In the genomic region with DNA sequence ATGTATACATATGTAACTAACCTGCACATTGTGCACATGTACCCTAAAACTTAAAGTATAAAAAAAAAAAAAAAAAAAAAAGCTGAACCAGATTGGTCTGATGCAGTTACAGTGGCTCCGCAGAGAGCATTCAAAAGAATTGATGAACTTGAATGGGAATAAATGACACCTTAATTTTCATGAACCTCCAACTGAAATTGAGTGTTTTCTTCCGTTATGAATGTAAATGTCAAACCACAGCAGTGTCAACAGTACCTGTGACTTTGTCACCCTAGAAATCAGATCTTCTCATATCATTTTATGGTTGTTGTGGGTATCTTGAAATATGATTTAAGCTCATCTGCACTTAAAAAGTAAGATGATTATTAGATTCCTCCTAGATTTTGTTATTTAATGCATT, we compare ENCODE assay signal across 26 cellular contexts. TPM values are rescaled to one million over a fixed set of nuclear protein-coding genes. Genes with fewer than 3 reads are reported as not detected.
DNase-seq lines count a peak whose midpoint lies in the region; ATAC-seq, FAIRE-seq and TF ChIP-seq lines count a peak whose summit lies in the region.
"Had no signal": no experiment of that assay in that cellular context is flagged by ENCODE, and none has a peak within 500 bp of the region (broad histone marks: within the 10 kb centered on the region; RNA-seq: fewer than 3 reads in every experiment).

No MANE protein-coding gene starts in this region.

- H3K4me1 ChIP-seq in foreskin keratinocyte: peaks cover 8% of the 10 kb centered on the region
- H3K4me1 ChIP-seq: pancreas had no signal

- FAIRE-seq in GM12891 (lab: Jason Lieb, UNC): no peak
- FAIRE-seq: endothelial cell of umbilical vein, kidney, pancreas, RCC 7860 had no signal

- H3K4me1 Mint-ChIP-seq in CD14-positive monocyte: peaks cover 83% of the 10 kb centered on the region
- peaks cover 54% of the 10 kb centered on the region for H3K4me1 Mint-ChIP-seq in CD4-positive, alpha-beta T cell (ENCODE audit: low read depth)
- peaks cover 57% of the 10 kb centered on the region for H3K4me1 Mint-ChIP-seq in activated CD4-positive, alpha-beta memory T cell treated with anti-CD3 and anti-CD28 coated beads, Interleukin-2, amount 10 ng/mL, durations not matched to agents 7 days and 5 days
- H3K4me1 Mint-ChIP-seq in effector memory CD8-positive, alpha-beta T cell (ENCODE audit: low read depth in 2 of 2): peaks cover 28 to 39% of the 10 kb centered on the region in 2 donors

- DNase-seq in CD14-positive monocyte (ENCODE audit: low spot score): no peak
- DNase-seq in CD4-positive, alpha-beta T cell: no peak
- no peak for DNase-seq in activated CD4-positive, alpha-beta memory T cell treated with anti-CD3 and anti-CD28 coated beads, Interleukin-2, amount 10 ng/mL, durations not matched to agents 7 days and 5 days
- no peak for DNase-seq in effector memory CD8-positive, alpha-beta T cell
- DNase-seq in foreskin keratinocyte: no peak
- DNase-seq in GM12891 (ENCODE audit: insufficient read length, low spot score): no peak
- DNase-seq: activated naive CD4-positive, alpha-beta T cell treated with Interleukin-2 at 50 U/mL for 16 hours; central memory CD4-positive, alpha-beta T cell; DMS153; dorsolateral prefrontal cortex; H9; Karpas-422; NCI-H1694 treated with DMSO at 0.1 percent for 48 hours; NCI-H526 treated with DMSO at 0.1 percent for 48 hours; nephron progenitor cell; pancreas; stomach had no signal

- TF ChIP-seq CTCF in CD14-positive monocyte (IDR thresholded peaks at IDR 0.05) (no peak), foreskin keratinocyte (conservative IDR thresholded peaks at IDR 0.05) (no peak)
- no peak for TF ChIP-seq CTCF in CD4-positive, alpha-beta T cell (IDR thresholded peaks at IDR 0.05)

- H3K9me3 Mint-ChIP-seq in CD14-positive monocyte: peaks cover 0 to 2% (median 0%) of the 10 kb centered on the region in 7 donors
- H3K9me3 Mint-ChIP-seq in CD4-positive, alpha-beta T cell: no peaks in the 10 kb centered on the region
- no peaks in the 10 kb centered on the region for H3K9me3 Mint-ChIP-seq in activated CD4-positive, alpha-beta memory T cell treated with anti-CD3 and anti-CD28 coated beads, Interleukin-2, amount 10 ng/mL, durations not matched to agents 7 days and 5 days
- no peaks in the 10 kb centered on the region for H3K9me3 Mint-ChIP-seq in effector memory CD8-positive, alpha-beta T cell
- H3K9me3 Mint-ChIP-seq: H9, nephron progenitor cell had no signal

- peaks cover 2% of the 10 kb centered on the region in 2 donors for H3K36me3 Mint-ChIP-seq in CD14-positive monocyte
- H3K36me3 Mint-ChIP-seq in CD4-positive, alpha-beta T cell (ENCODE audit: low read depth): no peaks in the 10 kb centered on the region
- no peaks in the 10 kb centered on the region for H3K36me3 Mint-ChIP-seq in activated CD4-positive, alpha-beta memory T cell treated with anti-CD3 and anti-CD28 coated beads, Interleukin-2, amount 10 ng/mL, durations not matched to agents 7 days and 5 days (ENCODE audit: low read depth)
- peaks cover 4% of the 10 kb centered on the region for H3K36me3 Mint-ChIP-seq in effector memory CD8-positive, alpha-beta T cell (ENCODE audit: insufficient read depth)

- POLR2A ChIA-PET in CD4-positive, alpha-beta T cell (lab: Charles Lee): interaction anchor here (1.0 to 1.7 kb wide), 2 partner anchors 10 to 11 kb away, joined by 3 to 5 read pairs; no protein-coding TSS in a partner anchor
- POLR2A ChIA-PET in activated CD4-positive, alpha-beta memory T cell treated with anti-CD3 and anti-CD28 coated beads, Interleukin-2, amount 10 ng/mL, durations not matched to agents 7 days and 5 days (lab: Charles Lee): interaction anchor here (0.8 to 9.0 kb wide), 4 partner anchors 10 to 36 kb away, joined by 4 to 74 read pairs (median 16); partner anchors contain the start of gene SRGN

- no peaks in the 10 kb centered on the region for H3K9me3 ChIP-seq in CD4-positive, alpha-beta T cell (ENCODE audit: control insufficient read depth, low read length)
- H3K9me3 ChIP-seq: lower lobe of right lung, pancreas, stomach, tibial nerve had no signal

- no peaks in the 10 kb centered on the region for H3K27me3 ChIP-seq in CD4-positive, alpha-beta T cell (ENCODE audit: control insufficient read depth, insufficient read depth, low read length)
- no peaks in the 10 kb centered on the region for H3K27me3 ChIP-seq in foreskin keratinocyte
- H3K27me3 ChIP-seq: pancreas, stomach, tibial nerve had no signal

- no peak overlapping the region for H3K4me3 Mint-ChIP-seq in CD14-positive monocyte
- no peak overlapping the region for H3K4me3 Mint-ChIP-seq in CD4-positive, alpha-beta T cell
- H3K4me3 Mint-ChIP-seq in activated CD4-positive, alpha-beta memory T cell treated with anti-CD3 and anti-CD28 coated beads, Interleukin-2, amount 10 ng/mL, durations not matched to agents 7 days and 5 days: no peak overlapping the region
- H3K4me3 Mint-ChIP-seq in effector memory CD8-positive, alpha-beta T cell: peak overlapping the region; percentile 60 to 63
- H3K4me3 Mint-ChIP-seq: H9, nephron progenitor cell had no signal

- peaks cover 0 to 4% (median 0%) of the 10 kb centered on the region in 3 donors for H3K27me3 Mint-ChIP-seq in CD14-positive monocyte (ENCODE audit: low read depth in 3 of 3)
- H3K27me3 Mint-ChIP-seq in CD4-positive, alpha-beta T cell: no peaks in the 10 kb centered on the region
- H3K27me3 Mint-ChIP-seq in activated CD4-positive, alpha-beta memory T cell treated with anti-CD3 and anti-CD28 coated beads, Interleukin-2, amount 10 ng/mL, durations not matched to agents 7 days and 5 days: no peaks in the 10 kb centered on the region
- H3K27me3 Mint-ChIP-seq in effector memory CD8-positive, alpha-beta T cell: no peaks in the 10 kb centered on the region

- intact Hi-C loops in CD14-positive monocyte (cut with micrococcal nuclease): no loop called here
- intact Hi-C loops in CD4-positive, alpha-beta T cell (cut with DNase I, micrococcal nuclease): loop anchor here in 1 of 2 experiments (1.0 kb wide), 1 partner anchor 32 kb away; no protein-coding TSS in a partner anchor

- ATAC-seq in CD4-positive, alpha-beta T cell (ENCODE audit: poor library complexity): peak; percentile 50
- ATAC-seq in effector memory CD8-positive, alpha-beta T cell (replicated peaks): peak; percentile 73
- ATAC-seq in GM18868 (IDR thresholded peaks at IDR 0.05; ENCODE audit: unreplicated experiment) (no peak), foreskin keratinocyte (no peak), HG03442 (IDR thresholded peaks at IDR 0.05; ENCODE audit: unreplicated experiment) (no peak)

- CTCF ChIA-PET in CD4-positive, alpha-beta T cell (lab: Charles Lee): interaction anchor here (0.5 to 1.2 kb wide), 2 partner anchors 11 to 18 kb away, joined by 3 to 4 read pairs; no protein-coding TSS in a partner anchor
- CTCF ChIA-PET in activated CD4-positive, alpha-beta memory T cell treated with anti-CD3 and anti-CD28 coated beads, Interleukin-2, amount 10 ng/mL, durations not matched to agents 7 days and 5 days (lab: Charles Lee): interaction anchor here (0.7 to 1.1 kb wide), 2 partner anchors 10 to 11 kb away, joined by 3 read pairs; no protein-coding TSS in a partner anchor

- no peak overlapping the region for H3K27ac ChIP-seq in CD4-positive, alpha-beta T cell (ENCODE audit: low read depth, low read length)
- H3K27ac ChIP-seq in foreskin keratinocyte: no peak overlapping the region
- H3K27ac ChIP-seq: C4-2B, pancreas had no signal

- TF ChIP-seq POLR2A in GM12891 (IDR thresholded peaks at IDR 0.05; ENCODE audit: low read depth, low read length): no peak

- peak overlapping the region; percentile 97 to 100 (median 98) for H3K27ac Mint-ChIP-seq in CD14-positive monocyte
- H3K27ac Mint-ChIP-seq in CD4-positive, alpha-beta T cell: peak overlapping the region; percentile 32
- peak overlapping the region; percentile 69 for H3K27ac Mint-ChIP-seq in activated CD4-positive, alpha-beta memory T cell treated with anti-CD3 and anti-CD28 coated beads, Interleukin-2, amount 10 ng/mL, durations not matched to agents 7 days and 5 days
- H3K27ac Mint-ChIP-seq in effector memory CD8-positive, alpha-beta T cell: peak overlapping the region in 1 of 2 donors; percentile 76
- H3K27ac Mint-ChIP-seq: H9 had no signal

TF ChIP-seq in GM12891, 5 proteins besides CTCF, POLR2A, EP300 and RAD21:
- TF ChIP-seq POU2F2 (IDR thresholded peaks at IDR 0.05; ENCODE audit: low read depth, low read length) (no peak), POLR2AphosphoS5 (IDR thresholded peaks at IDR 0.05; ENCODE audit: low read depth, low read length) (no peak), PAX5 (IDR thresholded peaks at IDR 0.05; ENCODE audit: insufficient read depth, low read length, severe bottlenecking) (no peak), TAF1 (IDR thresholded peaks at IDR 0.05; ENCODE audit: low read depth, low read length) (no peak), SPI1 (IDR thresholded peaks at IDR 0.05; ENCODE audit: low read depth, low read length) (no peak)

RNA-seq across cellular contexts. Expression of gene SRGN, which starts 32.7 kb away (rescaled TPM):
- polyA plus RNA-seq in CD14-positive monocyte (1,000 to 10,000 TPM; 1,724 to 1,859 TPM), foreskin keratinocyte (0.10 and 0.13 TPM in 2 replicates)
- total RNA-seq in CD4-positive, alpha-beta T cell: 100 to 1,000 TPM; 342 to 353 TPM
- total RNA-seq in activated CD4-positive, alpha-beta memory T cell treated with anti-CD3 and anti-CD28 coated beads, Interleukin-2, amount 10 ng/mL, durations not matched to agents 7 days and 5 days: 100 to 1,000 TPM; 468 to 474 TPM
- total RNA-seq in foreskin keratinocyte: 0.10 and 0.11 TPM in 2 replicates
- polyA plus RNA-seq in GM12891 (2012; ENCODE audit: low read depth, missing spikeins): 1,164 TPM
- total RNA-seq: H9, smooth muscle cell had no signal
- polyA plus RNA-seq: smooth muscle cell had no signal

Comparison
In these comparisons a context has a peak if more than half of its experiments do, and no peak if none do; other contexts are left out.
1. H3K4me3 Mint-ChIP-seq: peak in effector memory CD8-positive, alpha-beta T cell (2 of 2); none in CD14-positive monocyte (0 of 2), CD4-positive, alpha-beta T cell (single experiment) and activated CD4-positive, alpha-beta memory T cell treated with anti-CD3 and anti-CD28 coated beads, Interleukin-2, amount 10 ng/mL, durations not matched to agents 7 days and 5 days (single experiment).
2. ATAC-seq: peak in CD4-positive, alpha-beta T cell (single experiment) and effector memory CD8-positive, alpha-beta T cell (single experiment); none in GM18868 (single experiment), foreskin keratinocyte (single experiment) and HG03442 (single experiment).
3. RNA of gene SRGN, which starts 32.7 kb away (total RNA-seq): 468 to 474 TPM in activated CD4-positive, alpha-beta memory T cell treated with anti-CD3 and anti-CD28 coated beads, Interleukin-2, amount 10 ng/mL, durations not matched to agents 7 days and 5 days and 342 to 353 TPM in CD4-positive, alpha-beta T cell; 0.10 to 0.11 TPM in foreskin keratinocyte; every median in the first group is over 100 times any median in the second.